In the genomic region with DNA sequence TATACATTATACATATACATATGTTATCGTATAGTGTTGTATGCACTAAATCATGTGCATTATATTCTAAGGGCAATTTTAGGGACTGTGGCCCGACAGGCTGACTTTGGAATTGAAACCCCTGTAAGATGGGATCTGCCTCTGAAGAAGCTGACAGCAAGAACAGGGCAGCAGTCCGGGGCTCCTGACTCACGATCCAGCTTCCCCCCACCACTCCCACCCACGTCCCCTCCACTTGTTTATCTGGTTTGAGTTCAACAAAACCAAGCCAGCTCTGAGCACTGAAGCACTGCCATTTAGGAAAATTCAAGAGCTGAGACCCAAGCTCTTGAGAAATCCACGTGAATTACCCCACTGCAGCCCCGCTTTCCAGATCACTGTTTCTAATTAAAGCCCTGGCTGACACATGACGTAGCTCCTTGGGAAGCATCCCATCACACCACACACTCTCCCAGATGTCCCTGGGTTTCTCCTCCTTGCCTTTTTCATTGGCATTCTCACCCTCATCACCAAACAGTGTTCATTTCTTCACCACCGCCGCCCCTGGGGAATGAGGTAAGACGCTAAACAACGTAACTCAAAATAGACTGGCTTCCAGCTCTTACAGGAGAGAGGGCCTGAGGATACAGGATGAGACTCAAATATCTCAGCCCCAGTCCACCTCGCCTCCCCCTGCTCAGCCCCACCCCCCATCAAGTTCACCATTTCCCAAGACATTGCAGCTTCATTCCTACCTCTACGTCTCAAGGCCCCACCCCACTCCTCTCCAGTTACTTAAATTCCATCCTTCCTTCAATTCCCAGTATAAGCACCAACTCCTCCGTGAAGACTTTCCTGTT, we compare ENCODE assay signal across 13 cellular contexts.
A peak's percentile ranks its signal among the peaks of the same experiment; 100 is the strongest.
DNase-seq lines count a peak whose midpoint lies in the region; ATAC-seq, FAIRE-seq and TF ChIP-seq lines count a peak whose summit lies in the region.
"Had no signal": no experiment of that assay in that cellular context is flagged by ENCODE, and none has a peak within 500 bp of the region (broad histone marks: within the 10 kb centered on the region; RNA-seq: fewer than 3 reads in every experiment).

No MANE protein-coding gene starts in this region.

- H2AK5ac ChIP-seq in H1 (ENCODE audit: low read depth, low read length), result 0 out of 2 replicates have a peak overlapping the region, but pooled peaks have one; percentile 82

- no peak overlapping the region for H3K14ac ChIP-seq in H1 (ENCODE audit: insufficient read length)

- H3K23me2 ChIP-seq in H1 (ENCODE audit: low read depth, low read length), result no peaks in the 10 kb centered on the region; the same call in 1 of the 2 replicates

- H3K79me2 ChIP-seq in H1 (ENCODE audit: control insufficient read depth in 1 of 2, insufficient read depth in 2 of 2, low read length in 2 of 2), result no peaks in the 10 kb centered on the region

- H2AFZ ChIP-seq in H1 (ENCODE audit: low read length), result no peak overlapping the region

- 83% methylated on average over 15 of the region's 15 CpGs; no CpG with 5 or more reads in 1 of the 2 experiments for WGBS in H1 (ENCODE audit: extremely low coverage in 1 of 2, insufficient coverage in 1 of 2, insufficient read length in 1 of 2, insufficient replicate concordance in 2 of 2, low coverage in 1 of 2, low lambda C conversion rate in 2 of 2, missing lambda C conversion rate in 1 of 2), 2 experiments
- 53 to 62% methylated on average over 15 of the region's 15 CpGs for WGBS in lower leg skin, 2 donors

- no peak overlapping the region for H3K18ac ChIP-seq in H1 (ENCODE audit: extremely low read depth, low read length)

- H3K27me3 ChIP-seq in H1 (replicated peaks in 1 of 4; ENCODE audit: control insufficient read depth in 3 of 4, extremely low read depth in 1 of 4, insufficient read depth in 3 of 4, low read length in 3 of 4) (no peaks in the 10 kb centered on the region), skeletal muscle tissue (ENCODE audit: control insufficient read depth in 3 of 3, insufficient read depth in 3 of 3, low read length in 3 of 3) (no peaks in the 10 kb centered on the region)
- H3K27me3 ChIP-seq: breast epithelium had no signal

- no peak overlapping the region for H4K8ac ChIP-seq in H1 (ENCODE audit: extremely low read depth, insufficient read depth, low read length)

- H3K4me2 ChIP-seq in H1 (ENCODE audit: insufficient read depth in 1 of 2, low read depth in 2 of 2, low read length in 2 of 2), result no peak overlapping the region

- FAIRE-seq in H1 (lab: Jason Lieb, UNC), result no peak
- FAIRE-seq: G401.6 had no signal

- CTCF ChIA-PET in H1 (lab: Charles Lee; ENCODE audit: partially characterized antibody), result interaction anchor here (0.7 to 1.9 kb wide), 9 partner anchors 17 to 544 kb away, joined by 3 to 7 read pairs (median 3); partner anchors contain the start of gene SRGAP3

- no peak overlapping the region for H4K91ac ChIP-seq in H1 (replicated peaks; ENCODE audit: insufficient read length, low read length)

- no peak overlapping the region for H4K5ac ChIP-seq in H1 (ENCODE audit: insufficient read length, low read depth, low read length)

- intact Hi-C loops in lower leg skin (cut with DNase I; ENCODE audit: low total_unique reads) (no loop called here), mucosa of descending colon (cut with DNase I, micrococcal nuclease) (no loop called here)

- H2BK20ac ChIP-seq in H1 (ENCODE audit: low read length), result no peak overlapping the region

- DNase-seq in ELF-1 (ENCODE audit: low read depth, low spot score) (peak; percentile 31), H1 (ENCODE audit: low read depth in 1 of 2, low spot score in 2 of 2) (no peak), lower leg skin (ENCODE audit: low spot score in 2 of 2) (peak; percentile 81 to 94), kidney glomerular epithelial cell (lab: John Stamatoyannopoulos, UW) (no peak), mucosa of descending colon (no peak), iPS-NIHi7 (ENCODE audit: extremely low spot score) (no peak)
- DNase-seq: activated CD4-positive, alpha-beta T cell treated with anti-CD3 and anti-CD28 coated beads for 36 hours; NCI-H2171 had no signal

- H3K4ac ChIP-seq in H1 (replicated peaks; ENCODE audit: insufficient read length, low read depth, low read length), result no peak overlapping the region

- H3K36me3 ChIP-seq in H1 (ENCODE audit: control insufficient read depth in 2 of 4, insufficient read depth in 4 of 4, low read length in 3 of 4) (no peaks in the 10 kb centered on the region), skeletal muscle tissue (ENCODE audit: control insufficient read depth in 3 of 3, insufficient read depth in 3 of 3, low read length in 3 of 3) (no peaks in the 10 kb centered on the region), mucosa of descending colon (ENCODE audit: low read depth) (no peaks in the 10 kb centered on the region)
- H3K36me3 ChIP-seq: breast epithelium had no signal

- no peak for TF ChIP-seq RAD21 in H1 (IDR thresholded peaks at IDR 0.05 in 1 of 2, conservative IDR thresholded peaks at IDR 0.05 in 1 of 2; ENCODE audit: low read depth in 2 of 2, low read length in 2 of 2)

- no peak overlapping the region for H3K23ac ChIP-seq in H1 (ENCODE audit: insufficient read length)

- no peak for TF ChIP-seq EP300 in H1 (IDR thresholded peaks at IDR 0.05; ENCODE audit: borderline replicate concordance in 1 of 2, low read depth in 2 of 2, low read length in 2 of 2)

- H3K27ac ChIP-seq in H1 (ENCODE audit: low read depth, low read length), result no peak overlapping the region
- peak overlapping the region; percentile 48 for H3K27ac ChIP-seq in skeletal muscle tissue (ENCODE audit: low read depth, low read length)
- H3K27ac ChIP-seq: C4-2B had no signal

- no peak overlapping the region for H2BK15ac ChIP-seq in H1 (ENCODE audit: low read length)

- H2BK12ac ChIP-seq in H1 (ENCODE audit: low read depth, low read length), result no peak overlapping the region

- H2BK120ac ChIP-seq in H1 (replicated peaks; ENCODE audit: low read depth, low read length), result no peak overlapping the region

- H3K56ac ChIP-seq in H1 (replicated peaks; ENCODE audit: insufficient read length, low read depth, low read length), result no peak overlapping the region

- POLR2A ChIA-PET in H1 (lab: Charles Lee; ENCODE audit: partially characterized antibody), result interaction anchor here (0.8 to 1.3 kb wide), 3 partner anchors 10 to 49 kb away, joined by 3 to 4 read pairs (median 3); no protein-coding TSS in a partner anchor

- H2BK5ac ChIP-seq in H1 (ENCODE audit: low read depth, low read length), result no peak overlapping the region; the same call in 1 of the 2 replicates

- no peaks in the 10 kb centered on the region for H4K20me1 ChIP-seq in H1 (replicated peaks in 1 of 2; ENCODE audit: control insufficient read depth in 1 of 2, insufficient read depth in 2 of 2, low read length in 2 of 2)

- TF ChIP-seq POLR2A in H1 (IDR thresholded peaks at IDR 0.05; ENCODE audit: control extremely low read depth in 1 of 2, low read depth in 2 of 2, low read length in 2 of 2) (no peak), lower leg skin (IDR thresholded peaks at IDR 0.05) (no peak)

- H3K4me1 ChIP-seq in H1 (replicated peaks in 1 of 4; ENCODE audit: control insufficient read depth in 3 of 4, insufficient read depth in 4 of 4, low read length in 3 of 4), result peaks cover 0 to 8% (median under 1%) of the 10 kb centered on the region in 4 experiments; a peak in 2 of 7 replicates
- H3K4me1 ChIP-seq in skeletal muscle tissue (ENCODE audit: control insufficient read depth in 3 of 3, insufficient read depth in 3 of 3, low read length in 3 of 3), result peaks cover 11 to 22% (median 14%) of the 10 kb centered on the region in 3 donors
- H3K4me1 ChIP-seq in mucosa of descending colon (ENCODE audit: low read depth), result no peaks in the 10 kb centered on the region
- H3K4me1 ChIP-seq: breast epithelium had no signal

- H3K79me1 ChIP-seq in H1 (ENCODE audit: low read depth, low read length), result no peaks in the 10 kb centered on the region

- ATAC-seq in mucosa of descending colon (no peak), HG02973 (IDR thresholded peaks at IDR 0.05; ENCODE audit: unreplicated experiment) (no peak)
- ATAC-seq: activated CD4-positive, alpha-beta T cell treated with anti-CD3 and anti-CD28 coated beads for 36 hours had no signal

- no peak overlapping the region for H3K4me3 ChIP-seq in H1 (ENCODE audit: extremely low read depth in 1 of 4, insufficient read depth in 2 of 4, low read depth in 3 of 4, low read length in 4 of 4)
- H3K4me3 ChIP-seq in lower leg skin (ENCODE audit: low read depth, poor library complexity, severe bottlenecking), result no peak overlapping the region
- peak overlapping the region in 2 of 3 donors; percentile 14 to 19 for H3K4me3 ChIP-seq in skeletal muscle tissue (ENCODE audit: low read length in 3 of 3)
- no peak overlapping the region for H3K4me3 ChIP-seq in mucosa of descending colon
- H3K4me3 ChIP-seq: breast epithelium had no signal

- H3K9ac ChIP-seq in H1 (replicated peaks in 1 of 4; ENCODE audit: extremely low read depth in 1 of 4, low read depth in 3 of 4, low read length in 3 of 4) (no peak overlapping the region), skeletal muscle tissue (ENCODE audit: low read depth in 1 of 3, low read length in 3 of 3) (peak overlapping the region in 2 of 3 donors; percentile 27 to 54)

- TF ChIP-seq CTCF in H1 (IDR thresholded peaks at IDR 0.05; ENCODE audit: control extremely low read depth in 1 of 3, insufficient read depth in 1 of 3, low read depth in 1 of 3, low read length in 3 of 3), result no peak
- no peak for TF ChIP-seq CTCF in lower leg skin (IDR thresholded peaks at IDR 0.05)
- TF ChIP-seq CTCF in mucosa of descending colon (IDR thresholded peaks at IDR 0.05), result no peak

- H3K9me3 ChIP-seq in H1 (ENCODE audit: insufficient read depth in 2 of 2, low read depth in 1 of 2, low read length in 1 of 2) (peaks cover 16 to 28% of the 10 kb centered on the region in 2 experiments), skeletal muscle tissue (ENCODE audit: control insufficient read depth in 3 of 3, low read length in 3 of 3) (no peaks in the 10 kb centered on the region), mucosa of descending colon (peaks cover 18% of the 10 kb centered on the region)

TF ChIP-seq in H1, 55 proteins besides CTCF, POLR2A, EP300 and RAD21:
- TF ChIP-seq KDM1A (IDR thresholded peaks at IDR 0.05; ENCODE audit: borderline replicate concordance, low read length) (no peak), TEAD4 (IDR thresholded peaks at IDR 0.05; ENCODE audit: low read depth, low read length) (peak; percentile 6; the same call in 1 of the 2 replicates)

Comparison
In these comparisons a context has a peak if more than half of its experiments do, and no peak if none do; other contexts are left out.
1. DNase-seq: peak in ELF-1 (single experiment) and lower leg skin (2 of 2); none in H1 (0 of 2), kidney glomerular epithelial cell (single experiment), mucosa of descending colon (0 of 3) and iPS-NIHi7 (single experiment).
2. H3K4me3 ChIP-seq: peak in skeletal muscle tissue (2 of 3); none in H1 (0 of 4), lower leg skin (single experiment) and mucosa of descending colon (single experiment).
3. H3K9ac ChIP-seq: peak in skeletal muscle tissue (2 of 3); none in H1 (0 of 4).